In genomic region chr17:75722076-75722475, GRCh38 we compare ENCODE assay signal across 1 cellular context.
TF ChIP-seq lines count a peak whose summit lies in the region.

No MANE protein-coding gene starts in this region.

TF ChIP-seq in GM23338, 12 proteins besides CTCF, POLR2A, EP300 and RAD21 (continued from another document):
- TF ChIP-seq ZNF462 (CRISPR knock-in tag; IDR thresholded peaks at IDR 0.05) (no peak), ETS1 (IDR thresholded peaks at IDR 0.05) (no peak), CREB1 (CRISPR knock-in tag; IDR thresholded peaks at IDR 0.05; ENCODE audit: low read depth) (no peak), REST (IDR thresholded peaks at IDR 0.05; ENCODE audit: unreplicated experiment) (no peak), NANOG (IDR thresholded peaks at IDR 0.05; ENCODE audit: borderline replicate concordance) (no peak)
